In the genomic region with DNA sequence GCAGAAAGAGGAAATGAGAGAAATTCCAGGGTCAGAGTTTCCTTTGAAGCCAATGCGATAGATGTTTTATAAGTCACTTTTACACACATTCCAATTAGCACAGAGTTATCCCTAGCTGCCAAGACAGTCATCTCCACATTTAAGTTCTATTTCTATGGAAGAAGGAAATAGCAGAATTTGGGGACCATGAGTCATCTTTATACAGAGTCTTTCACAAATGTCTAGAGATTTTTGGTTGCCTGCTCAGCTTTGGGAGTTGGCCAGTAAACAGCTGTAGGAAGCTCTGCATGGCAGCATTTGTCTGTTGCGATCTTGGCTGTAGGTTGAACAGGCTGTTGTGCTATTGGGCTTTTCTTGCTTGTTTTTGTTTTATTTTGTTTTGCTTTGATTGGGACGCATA, we compare ENCODE assay signal across 13 cellular contexts.
DNase-seq lines count a peak whose midpoint lies in the region; ATAC-seq, FAIRE-seq and TF ChIP-seq lines count a peak whose summit lies in the region.
"Had no signal": no experiment of that assay in that cellular context is flagged by ENCODE, and none has a peak within 500 bp of the region (broad histone marks: within the 10 kb centered on the region; RNA-seq: fewer than 3 reads in every experiment).

No MANE protein-coding gene starts in this region.

- H3F3A ChIP-seq in GM23248 (ENCODE audit: insufficient read depth) = peaks cover 6% of the 10 kb centered on the region; the same call in 1 of the 2 replicates

- H3K9me3 Mint-ChIP-seq in astrocyte (ENCODE audit: unreplicated experiment) = no peaks in the 10 kb centered on the region

- H3K27me3 ChIP-seq in GM23248 (replicated peaks; ENCODE audit: insufficient read depth) (no peaks in the 10 kb centered on the region), astrocyte (ENCODE audit: insufficient read depth, low read length) (no peaks in the 10 kb centered on the region), foreskin keratinocyte (no peaks in the 10 kb centered on the region)
- H3K27me3 ChIP-seq in effector memory CD4-positive, alpha-beta T cell (replicated peaks; ENCODE audit: control insufficient read depth, insufficient read depth, low read length, poor library complexity, severe bottlenecking) = no peaks in the 10 kb centered on the region
- H3K27me3 ChIP-seq: pancreas had no signal

- H3K9ac ChIP-seq in GM23248 (no peak overlapping the region), astrocyte (ENCODE audit: low read length) (no peak overlapping the region)

- DNase-seq in A172 (ENCODE audit: low spot score) (peak; percentile 67), GM23248 (peak; percentile 73), astrocyte (ENCODE audit: low read depth) (peak; percentile 90), foreskin keratinocyte (peak; percentile 53 to 76), NCI-H82 treated with DMSO at 0.1 percent for 48 hours (lab: John Stamatoyannopoulos, UW; ENCODE audit: unreplicated experiment) (no peak)
- no peak for DNase-seq in effector memory CD4-positive, alpha-beta T cell
- DNase-seq: activated CD4-positive, alpha-beta memory T cell treated with anti-CD3 and anti-CD28 coated beads, Interleukin-2, amount 10 ng/mL, durations not matched to agents 7 days and 5 days; left colon; pancreas; stimulated activated naive CD4-positive, alpha-beta T cell treated with Interleukin-2 at 50 U/mL for 16 hours had no signal

- H3K79me2 ChIP-seq in GM23248 (ENCODE audit: insufficient read depth) (no peaks in the 10 kb centered on the region), astrocyte (ENCODE audit: insufficient read depth, low read length) (no peaks in the 10 kb centered on the region)

- ATAC-seq in foreskin keratinocyte (peak; percentile 84), GM21381 (IDR thresholded peaks at IDR 0.05; ENCODE audit: unreplicated experiment) (no peak), SK-N-SH treated with all-trans-retinoic acid at 6 μM for 48 hours (no peak)
- ATAC-seq: A549, left colon, pancreas had no signal

- peaks cover 8% of the 10 kb centered on the region; the same call in 1 of the 2 replicates for H3K4me1 ChIP-seq in GM23248 (ENCODE audit: insufficient read depth)
- peaks cover 3% of the 10 kb centered on the region for H3K4me1 ChIP-seq in astrocyte (ENCODE audit: insufficient read depth, low read length)
- peaks cover 14% of the 10 kb centered on the region for H3K4me1 ChIP-seq in foreskin keratinocyte
- no peaks in the 10 kb centered on the region for H3K4me1 ChIP-seq in effector memory CD4-positive, alpha-beta T cell (ENCODE audit: control insufficient read depth, insufficient read depth, low read length, poor library complexity, severe bottlenecking)
- H3K4me1 ChIP-seq: A549, pancreas had no signal

- peaks cover 17% of the 10 kb centered on the region for H3K4me1 Mint-ChIP-seq in astrocyte (ENCODE audit: low read depth, unreplicated experiment)
- H3K4me1 Mint-ChIP-seq: activated CD4-positive, alpha-beta memory T cell treated with anti-CD3 and anti-CD28 coated beads, Interleukin-2, amount 10 ng/mL, durations not matched to agents 7 days and 5 days had no signal

- WGBS in GM23248 (ENCODE audit: low coverage in 1 of 2, low lambda C conversion rate in 2 of 2, missing lambda C conversion rate in 2 of 2), 2 experiments = 23 to 25% methylated on average over 3 of the region's 3 CpGs

- H3K36me3 ChIP-seq in GM23248 (ENCODE audit: low read depth) = no peaks in the 10 kb centered on the region
- no peaks in the 10 kb centered on the region for H3K36me3 ChIP-seq in astrocyte (ENCODE audit: insufficient read depth, low read length)
- no peaks in the 10 kb centered on the region for H3K36me3 ChIP-seq in effector memory CD4-positive, alpha-beta T cell (ENCODE audit: control insufficient read depth, insufficient read depth, low read length)
- H3K36me3 ChIP-seq: pancreas had no signal

- H3K4me3 Mint-ChIP-seq in astrocyte (ENCODE audit: unreplicated experiment) = no peak overlapping the region
- H3K4me3 Mint-ChIP-seq: activated CD4-positive, alpha-beta memory T cell treated with anti-CD3 and anti-CD28 coated beads, Interleukin-2, amount 10 ng/mL, durations not matched to agents 7 days and 5 days had no signal

- no peaks in the 10 kb centered on the region for H4K20me1 ChIP-seq in GM23248 (ENCODE audit: insufficient read depth)
- no peaks in the 10 kb centered on the region for H4K20me1 ChIP-seq in astrocyte (ENCODE audit: insufficient read depth, low read length)

- H3K9me3 ChIP-seq in GM23248 (ENCODE audit: low read depth) (no peaks in the 10 kb centered on the region), astrocyte (ENCODE audit: insufficient read depth, low read depth, low read length) (no peaks in the 10 kb centered on the region)
- no peaks in the 10 kb centered on the region for H3K9me3 ChIP-seq in effector memory CD4-positive, alpha-beta T cell (ENCODE audit: control insufficient read depth, low read length)
- H3K9me3 ChIP-seq: A549, pancreas had no signal

- H2AFZ ChIP-seq in GM23248 = no peak overlapping the region
- H2AFZ ChIP-seq in astrocyte (ENCODE audit: low read depth, low read length) = no peak overlapping the region

- H3K27ac Mint-ChIP-seq in astrocyte (ENCODE audit: unreplicated experiment) = peak overlapping the region; percentile 6
- H3K27ac Mint-ChIP-seq: activated CD4-positive, alpha-beta memory T cell treated with anti-CD3 and anti-CD28 coated beads, Interleukin-2, amount 10 ng/mL, durations not matched to agents 7 days and 5 days had no signal

- no peaks in the 10 kb centered on the region for H3K9me2 ChIP-seq in GM23248 (ENCODE audit: insufficient read depth)

- TF ChIP-seq CTCF in astrocyte (IDR thresholded peaks at IDR 0.05; ENCODE audit: insufficient read depth, low read depth, low read length) (no peak), foreskin keratinocyte (conservative IDR thresholded peaks at IDR 0.05) (no peak)

- H3K27ac ChIP-seq in GM23248 (no peak overlapping the region), astrocyte (ENCODE audit: low read depth, low read length) (no peak overlapping the region), foreskin keratinocyte (no peak overlapping the region)
- no peak overlapping the region for H3K27ac ChIP-seq in effector memory CD4-positive, alpha-beta T cell (ENCODE audit: insufficient read depth, low read length, poor library complexity, severe bottlenecking)
- H3K27ac ChIP-seq: A549, pancreas had no signal

- H3K4me3 ChIP-seq in GM23248 (no peak overlapping the region), astrocyte (ENCODE audit: insufficient read depth, low read depth, low read length) (no peak overlapping the region)
- H3K4me3 ChIP-seq in effector memory CD4-positive, alpha-beta T cell (ENCODE audit: insufficient read depth, low read depth, low read length, poor library complexity, severe bottlenecking) = no peak overlapping the region
- H3K4me3 ChIP-seq: A549, pancreas had no signal

- no peaks in the 10 kb centered on the region for H3K36me3 Mint-ChIP-seq in astrocyte (ENCODE audit: low read depth, unreplicated experiment)

- H3K27me3 Mint-ChIP-seq in astrocyte (ENCODE audit: low read depth, unreplicated experiment) = no peaks in the 10 kb centered on the region
- H3K27me3 Mint-ChIP-seq: activated CD4-positive, alpha-beta memory T cell treated with anti-CD3 and anti-CD28 coated beads, Interleukin-2, amount 10 ng/mL, durations not matched to agents 7 days and 5 days had no signal

- no peak overlapping the region for H3K4me2 ChIP-seq in GM23248 (ENCODE audit: unreplicated experiment)
- H3K4me2 ChIP-seq in astrocyte (ENCODE audit: low read length) = peak overlapping the region; percentile 63
- H3K4me2 ChIP-seq: A549 had no signal

- in situ Hi-C loops in GM23248 (cut with MboI) = no loop called here

- FAIRE-seq in astrocyte (lab: Jason Lieb, UNC) = peak; percentile 97
- FAIRE-seq: A549, pancreas had no signal

TF ChIP-seq in SK-N-SH treated with all-trans-retinoic acid at 6 μM for 48 hours, 23 proteins besides CTCF, POLR2A, EP300 and RAD21:
- TF ChIP-seq, protein P1, sequence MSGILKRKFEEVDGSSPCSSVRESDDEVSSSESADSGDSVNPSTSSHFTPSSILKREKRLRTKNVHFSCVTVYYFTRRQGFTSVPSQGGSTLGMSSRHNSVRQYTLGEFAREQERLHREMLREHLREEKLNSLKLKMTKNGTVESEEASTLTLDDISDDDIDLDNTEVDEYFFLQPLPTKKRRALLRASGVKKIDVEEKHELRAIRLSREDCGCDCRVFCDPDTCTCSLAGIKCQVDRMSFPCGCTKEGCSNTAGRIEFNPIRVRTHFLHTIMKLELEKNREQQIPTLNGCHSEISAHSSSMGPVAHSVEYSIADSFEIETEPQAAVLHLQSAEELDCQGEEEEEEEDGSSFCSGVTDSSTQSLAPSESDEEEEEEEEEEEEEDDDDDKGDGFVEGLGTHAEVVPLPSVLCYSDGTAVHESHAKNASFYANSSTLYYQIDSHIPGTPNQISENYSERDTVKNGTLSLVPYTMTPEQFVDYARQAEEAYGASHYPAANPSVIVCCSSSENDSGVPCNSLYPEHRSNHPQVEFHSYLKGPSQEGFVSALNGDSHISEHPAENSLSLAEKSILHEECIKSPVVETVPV (CRISPR knock-in tag; IDR thresholded peaks at IDR 0.05) = no peak
- TF ChIP-seq, protein P2, sequence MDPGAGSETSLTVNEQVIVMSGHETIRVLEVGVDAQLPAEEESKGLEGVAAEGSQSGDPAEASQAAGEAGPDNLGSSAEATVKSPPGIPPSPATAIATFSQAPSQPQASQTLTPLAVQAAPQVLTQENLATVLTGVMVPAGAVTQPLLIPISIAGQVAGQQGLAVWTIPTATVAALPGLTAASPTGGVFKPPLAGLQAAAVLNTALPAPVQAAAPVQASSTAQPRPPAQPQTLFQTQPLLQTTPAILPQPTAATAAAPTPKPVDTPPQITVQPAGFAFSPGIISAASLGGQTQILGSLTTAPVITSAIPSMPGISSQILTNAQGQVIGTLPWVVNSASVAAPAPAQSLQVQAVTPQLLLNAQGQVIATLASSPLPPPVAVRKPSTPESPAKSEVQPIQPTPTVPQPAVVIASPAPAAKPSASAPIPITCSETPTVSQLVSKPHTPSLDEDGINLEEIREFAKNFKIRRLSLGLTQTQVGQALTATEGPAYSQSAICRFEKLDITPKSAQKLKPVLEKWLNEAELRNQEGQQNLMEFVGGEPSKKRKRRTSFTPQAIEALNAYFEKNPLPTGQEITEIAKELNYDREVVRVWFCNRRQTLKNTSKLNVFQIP (CRISPR knock-in tag; IDR thresholded peaks at IDR 0.05; ENCODE audit: borderline replicate concordance, low read depth) = no peak
- TF ChIP-seq OSR1 (CRISPR knock-in tag; IDR thresholded peaks at IDR 0.05) (no peak), PPARA (CRISPR knock-in tag; IDR thresholded peaks at IDR 0.05; ENCODE audit: borderline replicate concordance) (no peak), ZNF565 (CRISPR knock-in tag; conservative IDR thresholded peaks at IDR 0.05; ENCODE audit: low read depth) (no peak), ZFP3 (CRISPR knock-in tag; IDR thresholded peaks at IDR 0.05) (no peak)

Comparison
In these comparisons a context has a peak if more than half of its experiments do, and no peak if none do; other contexts are left out.
1. DNase-seq: peak in A172 (single experiment), GM23248 (single experiment), astrocyte (single experiment) and foreskin keratinocyte (2 of 2); none in NCI-H82 treated with DMSO at 0.1 percent for 48 hours (single experiment) and effector memory CD4-positive, alpha-beta T cell (0 of 3).